In the genomic region with DNA sequence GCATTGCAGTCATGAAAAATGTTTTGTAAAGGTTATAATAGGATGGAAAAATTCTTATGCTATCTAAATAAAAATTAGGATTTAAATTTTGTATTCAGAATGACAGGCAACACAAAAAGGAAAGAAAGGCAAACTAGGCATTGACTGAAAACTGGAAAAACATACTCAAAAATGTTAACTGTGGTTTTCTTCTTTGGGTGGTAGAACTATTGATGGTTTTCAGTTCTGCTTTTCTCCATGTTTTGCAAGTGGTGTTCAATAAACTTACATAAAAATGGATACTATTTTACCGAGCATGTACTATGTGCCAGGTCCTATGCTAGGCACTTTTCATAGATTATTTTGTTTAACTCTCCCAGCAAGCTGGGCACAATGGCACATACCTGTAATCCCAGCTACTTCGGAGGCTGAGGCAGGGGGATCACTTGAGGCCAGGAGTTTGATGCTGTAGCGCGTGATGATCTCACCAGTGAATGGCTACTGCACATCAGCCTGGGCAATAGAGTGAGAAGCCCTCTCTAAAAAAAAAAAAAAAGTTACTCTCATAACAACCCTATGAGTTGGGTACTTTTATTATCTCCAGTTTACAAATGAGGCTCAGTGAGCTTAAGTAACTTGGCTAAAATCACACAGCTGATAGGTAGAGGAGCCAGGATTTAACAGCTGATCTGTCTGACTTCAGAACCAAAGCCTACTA, we compare ENCODE assay signal across 1 cellular context.
TF ChIP-seq lines count a peak whose summit lies in the region.

No MANE protein-coding gene starts in this region.

TF ChIP-seq in GM12878, 131 proteins besides CTCF, POLR2A, EP300 and RAD21 (continued from another document):
- TF ChIP-seq, protein P1, sequence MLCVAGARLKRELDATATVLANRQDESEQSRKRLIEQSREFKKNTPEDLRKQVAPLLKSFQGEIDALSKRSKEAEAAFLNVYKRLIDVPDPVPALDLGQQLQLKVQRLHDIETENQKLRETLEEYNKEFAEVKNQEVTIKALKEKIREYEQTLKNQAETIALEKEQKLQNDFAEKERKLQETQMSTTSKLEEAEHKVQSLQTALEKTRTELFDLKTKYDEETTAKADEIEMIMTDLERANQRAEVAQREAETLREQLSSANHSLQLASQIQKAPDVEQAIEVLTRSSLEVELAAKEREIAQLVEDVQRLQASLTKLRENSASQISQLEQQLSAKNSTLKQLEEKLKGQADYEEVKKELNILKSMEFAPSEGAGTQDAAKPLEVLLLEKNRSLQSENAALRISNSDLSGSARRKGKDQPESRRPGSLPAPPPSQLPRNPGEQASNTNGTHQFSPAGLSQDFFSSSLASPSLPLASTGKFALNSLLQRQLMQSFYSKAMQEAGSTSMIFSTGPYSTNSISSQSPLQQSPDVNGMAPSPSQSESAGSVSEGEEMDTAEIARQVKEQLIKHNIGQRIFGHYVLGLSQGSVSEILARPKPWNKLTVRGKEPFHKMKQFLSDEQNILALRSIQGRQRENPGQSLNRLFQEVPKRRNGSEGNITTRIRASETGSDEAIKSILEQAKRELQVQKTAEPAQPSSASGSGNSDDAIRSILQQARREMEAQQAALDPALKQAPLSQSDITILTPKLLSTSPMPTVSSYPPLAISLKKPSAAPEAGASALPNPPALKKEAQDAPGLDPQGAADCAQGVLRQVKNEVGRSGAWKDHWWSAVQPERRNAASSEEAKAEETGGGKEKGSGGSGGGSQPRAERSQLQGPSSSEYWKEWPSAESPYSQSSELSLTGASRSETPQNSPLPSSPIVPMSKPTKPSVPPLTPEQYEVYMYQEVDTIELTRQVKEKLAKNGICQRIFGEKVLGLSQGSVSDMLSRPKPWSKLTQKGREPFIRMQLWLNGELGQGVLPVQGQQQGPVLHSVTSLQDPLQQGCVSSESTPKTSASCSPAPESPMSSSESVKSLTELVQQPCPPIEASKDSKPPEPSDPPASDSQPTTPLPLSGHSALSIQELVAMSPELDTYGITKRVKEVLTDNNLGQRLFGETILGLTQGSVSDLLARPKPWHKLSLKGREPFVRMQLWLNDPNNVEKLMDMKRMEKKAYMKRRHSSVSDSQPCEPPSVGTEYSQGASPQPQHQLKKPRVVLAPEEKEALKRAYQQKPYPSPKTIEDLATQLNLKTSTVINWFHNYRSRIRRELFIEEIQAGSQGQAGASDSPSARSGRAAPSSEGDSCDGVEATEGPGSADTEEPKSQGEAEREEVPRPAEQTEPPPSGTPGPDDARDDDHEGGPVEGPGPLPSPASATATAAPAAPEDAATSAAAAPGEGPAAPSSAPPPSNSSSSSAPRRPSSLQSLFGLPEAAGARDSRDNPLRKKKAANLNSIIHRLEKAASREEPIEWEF (IDR thresholded peaks at IDR 0.05; ENCODE audit: insufficient replicate concordance, low read depth, low read length) = no peak
- peak; percentile 54; the same call in 1 of the 2 replicates for TF ChIP-seq FOXM1 (IDR thresholded peaks at IDR 0.05; ENCODE audit: low read depth, low read length)
- peak; percentile 56; the same call in 1 of the 2 replicates for TF ChIP-seq JUND (IDR thresholded peaks at IDR 0.05; ENCODE audit: low read depth, low read length)
- TF ChIP-seq, protein P2, sequence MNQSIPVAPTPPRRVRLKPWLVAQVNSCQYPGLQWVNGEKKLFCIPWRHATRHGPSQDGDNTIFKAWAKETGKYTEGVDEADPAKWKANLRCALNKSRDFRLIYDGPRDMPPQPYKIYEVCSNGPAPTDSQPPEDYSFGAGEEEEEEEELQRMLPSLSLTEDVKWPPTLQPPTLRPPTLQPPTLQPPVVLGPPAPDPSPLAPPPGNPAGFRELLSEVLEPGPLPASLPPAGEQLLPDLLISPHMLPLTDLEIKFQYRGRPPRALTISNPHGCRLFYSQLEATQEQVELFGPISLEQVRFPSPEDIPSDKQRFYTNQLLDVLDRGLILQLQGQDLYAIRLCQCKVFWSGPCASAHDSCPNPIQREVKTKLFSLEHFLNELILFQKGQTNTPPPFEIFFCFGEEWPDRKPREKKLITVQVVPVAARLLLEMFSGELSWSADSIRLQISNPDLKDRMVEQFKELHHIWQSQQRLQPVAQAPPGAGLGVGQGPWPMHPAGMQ (IDR thresholded peaks at IDR 0.05; ENCODE audit: borderline replicate concordance) = no peak
- 0 out of 2 replicates have a peak, but pooled peaks have one; percentile 33 for TF ChIP-seq NBN (IDR thresholded peaks at IDR 0.05)
- TF ChIP-seq, protein P3, sequence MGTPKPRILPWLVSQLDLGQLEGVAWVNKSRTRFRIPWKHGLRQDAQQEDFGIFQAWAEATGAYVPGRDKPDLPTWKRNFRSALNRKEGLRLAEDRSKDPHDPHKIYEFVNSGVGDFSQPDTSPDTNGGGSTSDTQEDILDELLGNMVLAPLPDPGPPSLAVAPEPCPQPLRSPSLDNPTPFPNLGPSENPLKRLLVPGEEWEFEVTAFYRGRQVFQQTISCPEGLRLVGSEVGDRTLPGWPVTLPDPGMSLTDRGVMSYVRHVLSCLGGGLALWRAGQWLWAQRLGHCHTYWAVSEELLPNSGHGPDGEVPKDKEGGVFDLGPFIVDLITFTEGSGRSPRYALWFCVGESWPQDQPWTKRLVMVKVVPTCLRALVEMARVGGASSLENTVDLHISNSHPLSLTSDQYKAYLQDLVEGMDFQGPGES (IDR thresholded peaks at IDR 0.05) = no peak
- no peak for TF ChIP-seq WRNIP1 (IDR thresholded peaks at IDR 0.05; ENCODE audit: borderline replicate concordance, low read depth, low read length)
- peak; percentile 53; the same call in 1 of the 2 replicates for TF ChIP-seq BMI1 (IDR thresholded peaks at IDR 0.05; ENCODE audit: borderline replicate concordance)
- no peak for TF ChIP-seq TCF12 (IDR thresholded peaks at IDR 0.05; ENCODE audit: low read depth, low read length)
- TF ChIP-seq IRF4 (IDR thresholded peaks at IDR 0.05; ENCODE audit: low read depth, low read length) = peak; percentile 92
- TF ChIP-seq JUNB (IDR thresholded peaks at IDR 0.05) = peak; percentile 97
- TF ChIP-seq, protein P4, sequence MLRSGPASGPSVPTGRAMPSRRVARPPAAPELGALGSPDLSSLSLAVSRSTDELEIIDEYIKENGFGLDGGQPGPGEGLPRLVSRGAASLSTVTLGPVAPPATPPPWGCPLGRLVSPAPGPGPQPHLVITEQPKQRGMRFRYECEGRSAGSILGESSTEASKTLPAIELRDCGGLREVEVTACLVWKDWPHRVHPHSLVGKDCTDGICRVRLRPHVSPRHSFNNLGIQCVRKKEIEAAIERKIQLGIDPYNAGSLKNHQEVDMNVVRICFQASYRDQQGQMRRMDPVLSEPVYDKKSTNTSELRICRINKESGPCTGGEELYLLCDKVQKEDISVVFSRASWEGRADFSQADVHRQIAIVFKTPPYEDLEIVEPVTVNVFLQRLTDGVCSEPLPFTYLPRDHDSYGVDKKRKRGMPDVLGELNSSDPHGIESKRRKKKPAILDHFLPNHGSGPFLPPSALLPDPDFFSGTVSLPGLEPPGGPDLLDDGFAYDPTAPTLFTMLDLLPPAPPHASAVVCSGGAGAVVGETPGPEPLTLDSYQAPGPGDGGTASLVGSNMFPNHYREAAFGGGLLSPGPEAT (IDR thresholded peaks at IDR 0.05; ENCODE audit: low read depth) = 0 out of 2 replicates have a peak, but pooled peaks have one; percentile 56
- peak; percentile 38; the same call in 1 of the 2 replicates for TF ChIP-seq EED (IDR thresholded peaks at IDR 0.05; ENCODE audit: low read depth)
- no peak for TF ChIP-seq GATAD2B (conservative IDR thresholded peaks at IDR 0.05; ENCODE audit: low read depth)
- no peak for TF ChIP-seq ZZZ3 (IDR thresholded peaks at IDR 0.05; ENCODE audit: control insufficient read depth, insufficient read length, low read depth)
- TF ChIP-seq SPI1 (IDR thresholded peaks at IDR 0.05; ENCODE audit: borderline replicate concordance, insufficient read depth, low read depth, low read length) = peak; percentile 94
- peak; percentile 80; the same call in 1 of the 2 replicates for TF ChIP-seq CBFB (IDR thresholded peaks at IDR 0.05; ENCODE audit: low read depth)
- 0 out of 2 replicates have a peak, but pooled peaks have one; percentile 44 for TF ChIP-seq YY1 (IDR thresholded peaks at IDR 0.05; ENCODE audit: low read depth, low read length)
- TF ChIP-seq SREBF1 (IDR thresholded peaks at IDR 0.05; ENCODE audit: low read length) = no peak
- TF ChIP-seq, protein P5, sequence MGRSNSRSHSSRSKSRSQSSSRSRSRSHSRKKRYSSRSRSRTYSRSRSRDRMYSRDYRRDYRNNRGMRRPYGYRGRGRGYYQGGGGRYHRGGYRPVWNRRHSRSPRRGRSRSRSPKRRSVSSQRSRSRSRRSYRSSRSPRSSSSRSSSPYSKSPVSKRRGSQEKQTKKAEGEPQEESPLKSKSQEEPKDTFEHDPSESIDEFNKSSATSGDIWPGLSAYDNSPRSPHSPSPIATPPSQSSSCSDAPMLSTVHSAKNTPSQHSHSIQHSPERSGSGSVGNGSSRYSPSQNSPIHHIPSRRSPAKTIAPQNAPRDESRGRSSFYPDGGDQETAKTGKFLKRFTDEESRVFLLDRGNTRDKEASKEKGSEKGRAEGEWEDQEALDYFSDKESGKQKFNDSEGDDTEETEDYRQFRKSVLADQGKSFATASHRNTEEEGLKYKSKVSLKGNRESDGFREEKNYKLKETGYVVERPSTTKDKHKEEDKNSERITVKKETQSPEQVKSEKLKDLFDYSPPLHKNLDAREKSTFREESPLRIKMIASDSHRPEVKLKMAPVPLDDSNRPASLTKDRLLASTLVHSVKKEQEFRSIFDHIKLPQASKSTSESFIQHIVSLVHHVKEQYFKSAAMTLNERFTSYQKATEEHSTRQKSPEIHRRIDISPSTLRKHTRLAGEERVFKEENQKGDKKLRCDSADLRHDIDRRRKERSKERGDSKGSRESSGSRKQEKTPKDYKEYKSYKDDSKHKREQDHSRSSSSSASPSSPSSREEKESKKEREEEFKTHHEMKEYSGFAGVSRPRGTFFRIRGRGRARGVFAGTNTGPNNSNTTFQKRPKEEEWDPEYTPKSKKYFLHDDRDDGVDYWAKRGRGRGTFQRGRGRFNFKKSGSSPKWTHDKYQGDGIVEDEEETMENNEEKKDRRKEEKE (IDR thresholded peaks at IDR 0.05) = no peak
- TF ChIP-seq, protein P6, sequence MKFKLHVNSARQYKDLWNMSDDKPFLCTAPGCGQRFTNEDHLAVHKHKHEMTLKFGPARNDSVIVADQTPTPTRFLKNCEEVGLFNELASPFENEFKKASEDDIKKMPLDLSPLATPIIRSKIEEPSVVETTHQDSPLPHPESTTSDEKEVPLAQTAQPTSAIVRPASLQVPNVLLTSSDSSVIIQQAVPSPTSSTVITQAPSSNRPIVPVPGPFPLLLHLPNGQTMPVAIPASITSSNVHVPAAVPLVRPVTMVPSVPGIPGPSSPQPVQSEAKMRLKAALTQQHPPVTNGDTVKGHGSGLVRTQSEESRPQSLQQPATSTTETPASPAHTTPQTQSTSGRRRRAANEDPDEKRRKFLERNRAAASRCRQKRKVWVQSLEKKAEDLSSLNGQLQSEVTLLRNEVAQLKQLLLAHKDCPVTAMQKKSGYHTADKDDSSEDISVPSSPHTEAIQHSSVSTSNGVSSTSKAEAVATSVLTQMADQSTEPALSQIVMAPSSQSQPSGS (IDR thresholded peaks at IDR 0.05; ENCODE audit: low read length) = peak; percentile 84
- TF ChIP-seq IKZF1 (conservative IDR thresholded peaks at IDR 0.05) = peak; percentile 44; the same call in 1 of the 2 replicates
- TF ChIP-seq PML (IDR thresholded peaks at IDR 0.05; ENCODE audit: low read length) = no peak
- TF ChIP-seq, protein P7, sequence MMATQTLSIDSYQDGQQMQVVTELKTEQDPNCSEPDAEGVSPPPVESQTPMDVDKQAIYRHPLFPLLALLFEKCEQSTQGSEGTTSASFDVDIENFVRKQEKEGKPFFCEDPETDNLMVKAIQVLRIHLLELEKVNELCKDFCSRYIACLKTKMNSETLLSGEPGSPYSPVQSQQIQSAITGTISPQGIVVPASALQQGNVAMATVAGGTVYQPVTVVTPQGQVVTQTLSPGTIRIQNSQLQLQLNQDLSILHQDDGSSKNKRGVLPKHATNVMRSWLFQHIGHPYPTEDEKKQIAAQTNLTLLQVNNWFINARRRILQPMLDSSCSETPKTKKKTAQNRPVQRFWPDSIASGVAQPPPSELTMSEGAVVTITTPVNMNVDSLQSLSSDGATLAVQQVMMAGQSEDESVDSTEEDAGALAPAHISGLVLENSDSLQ (IDR thresholded peaks at IDR 0.05) = peak; percentile 40; the same call in 1 of the 2 replicates
- TF ChIP-seq IKZF2 (IDR thresholded peaks at IDR 0.05) = peak; percentile 70 to 84
- peak; percentile 80 for TF ChIP-seq MTA2 (IDR thresholded peaks at IDR 0.05; ENCODE audit: low read depth)
